In the genomic region with DNA sequence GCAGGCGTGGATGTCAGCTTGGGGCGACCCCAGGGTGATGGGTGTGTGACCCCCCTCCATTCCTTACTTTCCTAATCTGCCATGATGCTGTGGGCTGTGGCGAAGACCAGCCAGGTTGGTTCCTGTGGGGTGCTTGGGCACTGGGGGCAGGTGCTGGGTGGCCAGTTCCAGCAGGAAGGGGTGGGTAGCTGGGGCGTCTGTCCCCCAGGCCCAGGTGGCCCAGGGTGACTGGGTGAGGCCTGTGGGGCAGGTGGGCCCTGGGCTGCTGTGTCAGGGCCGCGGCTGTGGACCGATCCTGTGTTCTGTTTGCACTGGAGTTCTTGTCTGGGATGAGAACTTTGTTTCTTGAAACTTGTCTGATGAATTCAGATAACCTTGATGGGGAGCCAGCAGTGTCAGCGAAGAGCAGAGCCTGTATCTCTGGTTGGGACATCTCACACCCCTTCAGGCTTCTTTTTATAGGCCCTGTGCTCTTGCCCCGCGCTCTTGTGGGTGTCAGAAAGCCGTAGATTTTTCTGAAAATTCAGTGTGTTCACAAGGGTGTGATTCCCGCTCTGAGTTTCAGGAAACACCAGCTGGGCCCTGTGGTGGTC, we compare ENCODE assay signal across 27 cellular contexts. TPM values are rescaled to one million over a fixed set of nuclear protein-coding genes. Genes with fewer than 3 reads are reported as not detected.
"Had no signal": no experiment of that assay in that cellular context is flagged by ENCODE, and none has a peak within 500 bp of the region (broad histone marks: within the 10 kb centered on the region; RNA-seq: fewer than 3 reads in every experiment).

No MANE protein-coding gene starts in this region.

- FAIRE-seq: bronchial epithelial cell had no signal

- ATAC-seq: activated naive CD4-positive, alpha-beta T cell treated with anti-CD3 and anti-CD28 coated beads, Interleukin-2, amount 50 U/mL, for 72 hours; activated T-cell treated with anti-CD3 and anti-CD28 coated beads, Interleukin-2, amount 50 U/mL, for 72 hours; esophagus mucosa; gastrocnemius medialis; mucosa of descending colon; psoas muscle; sciatic nerve had no signal

- H3K27ac Mint-ChIP-seq: activated naive CD4-positive, alpha-beta T cell treated with anti-CD3 and anti-CD28 coated beads, Interleukin-2, amount 50 U/mL, for 72 hours; activated T-cell treated with anti-CD3 and anti-CD28 coated beads, Interleukin-2, amount 50 U/mL, for 72 hours; dendritic cell treated with granulocyte-macrophage colony-stimulating factor and Interleukin-4, amounts not matched to agents 40 ng/mL and 50 ng/mL, for 4 days; neural progenitor cell had no signal

- H3K9me3 ChIP-seq: gastrocnemius medialis, mucosa of descending colon, psoas muscle, testis had no signal

- H3K4me3 ChIP-seq: gastrocnemius medialis, mucosa of descending colon, neural progenitor cell, psoas muscle, smooth muscle cell, testis had no signal

- DNase-seq: activated CD4-positive, alpha-beta T cell treated with anti-CD3 and anti-CD28 coated beads, Interleukin-2, amount 50 U/mL, for 1 hour; activated CD4-positive, CD25-positive, alpha-beta regulatory T cell treated with anti-CD3 and anti-CD28 coated beads, Interleukin-2, amount 50 U/mL, for 72 hours; activated CD8-positive, alpha-beta memory T cell treated with anti-CD3 and anti-CD28 coated beads, Interleukin-2, amount 50 U/mL, for 4 hours; activated effector memory CD4-positive, alpha-beta T cell treated with anti-CD3 and anti-CD28 coated beads, Interleukin-2, amount 50 U/mL, for 16 hours; activated T-cell treated with anti-CD3 and anti-CD28 coated beads, Interleukin-2, amount 50 U/mL, for 72 hours; effector CD8-positive, alpha-beta T cell; gastrocnemius medialis; head of caudate nucleus; mesenchymal stem cell; naive B cell; psoas muscle; stimulated activated CD4-positive, alpha-beta T cell treated with anti-CD3 and anti-CD28 coated beads, Interleukin-4, amount 100 ng/mL, for 1 hour; T-helper 2 cell; testis had no signal

- H3K27ac ChIP-seq: gastrocnemius medialis, neural progenitor cell, psoas muscle, testis, VCaP had no signal

- H3K4me3 Mint-ChIP-seq: activated T-cell treated with anti-CD3 and anti-CD28 coated beads, Interleukin-2, amount 50 U/mL, for 72 hours; dendritic cell treated with granulocyte-macrophage colony-stimulating factor and Interleukin-4, amounts not matched to agents 40 ng/mL and 50 ng/mL, for 4 days; neural progenitor cell had no signal

- H3K36me3 ChIP-seq: gastrocnemius medialis, neural progenitor cell had no signal

- H3K27me3 ChIP-seq: testis had no signal

- H3K36me3 Mint-ChIP-seq: activated naive CD4-positive, alpha-beta T cell treated with anti-CD3 and anti-CD28 coated beads, Interleukin-2, amount 50 U/mL, for 72 hours; naive B cell; neural progenitor cell had no signal

- H3K9me3 Mint-ChIP-seq: activated naive CD4-positive, alpha-beta T cell treated with anti-CD3 and anti-CD28 coated beads, Interleukin-2, amount 50 U/mL, for 72 hours; activated T-cell treated with anti-CD3 and anti-CD28 coated beads, Interleukin-2, amount 50 U/mL, for 72 hours; dendritic cell treated with granulocyte-macrophage colony-stimulating factor and Interleukin-4, amounts not matched to agents 40 ng/mL and 50 ng/mL, for 4 days; naive B cell; neural progenitor cell had no signal

- H3K9ac ChIP-seq: neural progenitor cell had no signal

- H3K4me1 ChIP-seq: gastrocnemius medialis, psoas muscle had no signal

RNA-seq across cellular contexts. Expression of gene GABRD, which starts 34.7 kb away (rescaled TPM):
- total RNA-seq: activated naive CD4-positive, alpha-beta T cell treated with anti-CD3 and anti-CD28 coated beads, Interleukin-2, amount 50 U/mL, for 72 hours; activated T-cell treated with anti-CD3 and anti-CD28 coated beads, Interleukin-2, amount 50 U/mL, for 72 hours; bronchial epithelial cell; chondrocyte; kidney epithelial cell; liver; mucosa of descending colon; osteocyte; sciatic nerve; smooth muscle cell had no signal
- polyA plus RNA-seq: smooth muscle cell had no signal

RNA-seq across cellular contexts. Expression of gene CFAP74, which starts 50.3 kb away (rescaled TPM):
- total RNA-seq: activated naive CD4-positive, alpha-beta T cell treated with anti-CD3 and anti-CD28 coated beads, Interleukin-2, amount 50 U/mL, for 72 hours; activated T-cell treated with anti-CD3 and anti-CD28 coated beads, Interleukin-2, amount 50 U/mL, for 72 hours; bronchial epithelial cell; chondrocyte; esophagus mucosa; gastrocnemius medialis; kidney epithelial cell; osteocyte; psoas muscle; smooth muscle cell had no signal
- polyA plus RNA-seq: smooth muscle cell had no signal
